In genomic region chr2:3601561-3602271, GRCh38 we compare ENCODE assay signal across 1 cellular context.
TF ChIP-seq lines count a peak whose summit lies in the region.

No MANE protein-coding gene starts in this region.

TF ChIP-seq in HepG2, 621 proteins besides CTCF, POLR2A, EP300 and RAD21:
- TF ChIP-seq RFX1 (IDR thresholded peaks at IDR 0.05), result no peak
- TF ChIP-seq SYNCRIP (IDR thresholded peaks at IDR 0.05; ENCODE audit: insufficient read depth, low read depth, low read length), result no peak
- TF ChIP-seq ZNF407 (CRISPR knock-in tag; IDR thresholded peaks at IDR 0.05; ENCODE audit: not compliant biosample characterization), result no peak
- TF ChIP-seq SALL2 (CRISPR knock-in tag; IDR thresholded peaks at IDR 0.05), result no peak
- no peak for TF ChIP-seq IKZF1 (IDR thresholded peaks at IDR 0.05)
- TF ChIP-seq SRF (IDR thresholded peaks at IDR 0.05; ENCODE audit: low read depth, low read length), result no peak
- TF ChIP-seq ZNF44 (CRISPR knock-in tag; IDR thresholded peaks at IDR 0.05), result no peak
